ENCODE assay signal across 16 cellular contexts in genomic region chr9:101578378-101578777, GRCh38. TPM values are rescaled to one million over a fixed set of nuclear protein-coding genes. Genes with fewer than 3 reads are reported as not detected.
DNase-seq lines count a peak whose midpoint lies in the region; ATAC-seq and TF ChIP-seq lines count a peak whose summit lies in the region.
"Had no signal": no experiment of that assay in that cellular context is flagged by ENCODE, and none has a peak within 500 bp of the region (broad histone marks: within the 10 kb centered on the region; RNA-seq: fewer than 3 reads in every experiment).

No MANE protein-coding gene starts in this region.

- H3K27ac ChIP-seq in tibial artery: no peak overlapping the region
- no peak overlapping the region for H3K27ac ChIP-seq in SK-N-SH (ENCODE audit: low read depth in 2 of 2, low read length in 1 of 2)
- H3K27ac ChIP-seq: adrenal gland, upper lobe of left lung had no signal

- H3K4me1 ChIP-seq in tibial artery (no peaks in the 10 kb centered on the region), SK-N-SH (ENCODE audit: control insufficient read depth in 1 of 2, insufficient read depth in 2 of 2, low read depth in 1 of 2, low read length in 1 of 2) (peaks cover 2 to 5% of the 10 kb centered on the region in 2 experiments; a peak in 2 of 4 replicates)
- H3K4me1 ChIP-seq: adrenal gland, upper lobe of left lung had no signal

- CTCF ChIA-PET in activated naive CD4-positive, alpha-beta T cell treated with anti-CD3 and anti-CD28 coated beads for 36 hours (lab: Charles Lee): no interaction called here
- CTCF ChIA-PET in SK-N-SH (lab: Yijun Ruan, JAX): interaction anchor here (0.7 kb wide), 1 partner anchor 11 kb away, joined by 3 read pairs; no protein-coding TSS in a partner anchor

- WGBS in SK-N-SH (ENCODE audit: low lambda C conversion rate): 75% methylated on average over 3 of the region's 3 CpGs

- H3K4me3 Mint-ChIP-seq in CD14-positive monocyte: no peak overlapping the region
- no peak overlapping the region for H3K4me3 Mint-ChIP-seq in activated naive CD4-positive, alpha-beta T cell treated with anti-CD3 and anti-CD28 coated beads for 36 hours

- no peak overlapping the region for H3K9ac ChIP-seq in SK-N-SH

- ATAC-seq in GM19463 (IDR thresholded peaks at IDR 0.05; ENCODE audit: unreplicated experiment) (peak; percentile 70), HG03095 (IDR thresholded peaks at IDR 0.05; ENCODE audit: unreplicated experiment) (peak; percentile 74)
- ATAC-seq: SK-N-SH treated with all-trans-retinoic acid at 6 μM for 48 hours had no signal

- H3K4me1 Mint-ChIP-seq in CD14-positive monocyte: peaks cover 40% of the 10 kb centered on the region
- H3K4me1 Mint-ChIP-seq in activated naive CD4-positive, alpha-beta T cell treated with anti-CD3 and anti-CD28 coated beads for 36 hours (ENCODE audit: low read depth): peaks cover 16% of the 10 kb centered on the region

- no peaks in the 10 kb centered on the region for H3K27me3 ChIP-seq in tibial artery
- H3K27me3 ChIP-seq in SK-N-SH (ENCODE audit: insufficient read depth): no peaks in the 10 kb centered on the region
- H3K27me3 ChIP-seq: adrenal gland, upper lobe of left lung had no signal

- intact Hi-C loops in CD14-positive monocyte (cut with micrococcal nuclease): no loop called here
- intact Hi-C loops in tibial artery (cut with DNase I; ENCODE audit: low total_unique reads): no loop called here
- intact Hi-C loops in activated naive CD4-positive, alpha-beta T cell treated with anti-CD3 and anti-CD28 coated beads for 36 hours (cut with micrococcal nuclease): no loop called here

- no peak for TF ChIP-seq RAD21 in SK-N-SH (IDR thresholded peaks at IDR 0.05; ENCODE audit: low read length)

- H3K4me2 ChIP-seq in SK-N-SH: no peak overlapping the region

- H3K9me3 Mint-ChIP-seq in CD14-positive monocyte: no peaks in the 10 kb centered on the region
- H3K9me3 Mint-ChIP-seq in activated naive CD4-positive, alpha-beta T cell treated with anti-CD3 and anti-CD28 coated beads for 36 hours: no peaks in the 10 kb centered on the region

- peaks cover 11% of the 10 kb centered on the region for H3F3A ChIP-seq in SK-N-SH (replicated peaks; ENCODE audit: insufficient read depth)

- TF ChIP-seq CTCF in CD14-positive monocyte (IDR thresholded peaks at IDR 0.05): no peak
- TF ChIP-seq CTCF in tibial artery (IDR thresholded peaks at IDR 0.05): no peak
- no peak for TF ChIP-seq CTCF in SK-N-SH (IDR thresholded peaks at IDR 0.05)

- H3K79me2 ChIP-seq in SK-N-SH (ENCODE audit: insufficient read depth): no peaks in the 10 kb centered on the region

- H2AFZ ChIP-seq in SK-N-SH (ENCODE audit: low read depth): no peak overlapping the region

- H4K20me1 ChIP-seq in SK-N-SH (ENCODE audit: insufficient read depth): no peaks in the 10 kb centered on the region

- peak overlapping the region; percentile 80 to 95 (median 89) for H3K27ac Mint-ChIP-seq in CD14-positive monocyte
- no peak overlapping the region for H3K27ac Mint-ChIP-seq in activated naive CD4-positive, alpha-beta T cell treated with anti-CD3 and anti-CD28 coated beads for 36 hours

- no peaks in the 10 kb centered on the region for H3K27me3 Mint-ChIP-seq in CD14-positive monocyte (ENCODE audit: low read depth in 3 of 3)
- H3K27me3 Mint-ChIP-seq in activated naive CD4-positive, alpha-beta T cell treated with anti-CD3 and anti-CD28 coated beads for 36 hours (ENCODE audit: low read depth): no peaks in the 10 kb centered on the region

- POLR2A ChIA-PET in SK-N-SH (lab: Yijun Ruan, JAX): no interaction called here

- H3K9me3 ChIP-seq in tibial artery (no peaks in the 10 kb centered on the region), SK-N-SH (no peaks in the 10 kb centered on the region)
- H3K9me3 ChIP-seq: adrenal gland, upper lobe of left lung had no signal

- TF ChIP-seq EP300 in SK-N-SH (IDR thresholded peaks at IDR 0.05; ENCODE audit: borderline replicate concordance in 1 of 2, low read depth in 1 of 2, low read length in 1 of 2): no peak

- DNase-seq in CD14-positive monocyte (ENCODE audit: low spot score) (peak; percentile 46), OCI-M1 (lab: John Stamatoyannopoulos, UW) (peak; percentile 35), T-helper 1 cell (no peak), tibial artery (no peak), SK-N-SH (no peak)
- no peak for DNase-seq in activated naive CD4-positive, alpha-beta T cell treated with anti-CD3 and anti-CD28 coated beads for 36 hours
- DNase-seq: effector CD4-positive, alpha-beta T cell; EL; upper lobe of left lung had no signal

- peaks cover 6 to 12% of the 10 kb centered on the region in 2 donors for H3K36me3 Mint-ChIP-seq in CD14-positive monocyte
- H3K36me3 Mint-ChIP-seq in activated naive CD4-positive, alpha-beta T cell treated with anti-CD3 and anti-CD28 coated beads for 36 hours (ENCODE audit: low read depth): no peaks in the 10 kb centered on the region

- H3K36me3 ChIP-seq in tibial artery (no peaks in the 10 kb centered on the region), SK-N-SH (replicated peaks in 1 of 2; ENCODE audit: control insufficient read depth in 1 of 2, insufficient read depth in 2 of 2, low read length in 1 of 2) (peaks cover 0 to 4% of the 10 kb centered on the region in 2 experiments)
- H3K36me3 ChIP-seq: adrenal gland, upper lobe of left lung had no signal

- H3K4me3 ChIP-seq in tibial artery (no peak overlapping the region), SK-N-SH (ENCODE audit: low read depth in 2 of 2, low read length in 1 of 2) (no peak overlapping the region)
- H3K4me3 ChIP-seq: adrenal gland, upper lobe of left lung had no signal

- H3K9me2 ChIP-seq in SK-N-SH: no peaks in the 10 kb centered on the region

TF ChIP-seq in SK-N-SH, 30 proteins besides CTCF, POLR2A, EP300 and RAD21:
- no peak for TF ChIP-seq JUND (IDR thresholded peaks at IDR 0.05)
- TF ChIP-seq SIN3A (IDR thresholded peaks at IDR 0.05; ENCODE audit: borderline replicate concordance, low read depth, low read length): no peak

RNA-seq across cellular contexts. Expression of gene PPP3R2, which starts 16.4 kb away (rescaled TPM):
- polyA plus RNA-seq in CD14-positive monocyte: under 1 TPM in 1 of 2 donors, not detected in 1; 0.11 TPM
- total RNA-seq in activated naive CD4-positive, alpha-beta T cell treated with anti-CD3 and anti-CD28 coated beads for 36 hours: not detected
- polyA plus RNA-seq in SK-N-SH (2012; rRNA removed): not detected in 2 replicates
- polyA plus RNA-seq in SK-N-SH (2012; cell fraction: cytosol; rRNA removed): not detected in 2 replicates
- polyA plus RNA-seq in SK-N-SH (2012; cell fraction: nucleus; rRNA removed): not detected in 2 replicates
- total RNA-seq: adrenal gland, mesenteric fat pad, renal cortical epithelial cell, upper lobe of left lung had no signal
- polyA plus RNA-seq: adrenal gland, AG04450 had no signal

RNA-seq across cellular contexts. Expression of gene RNF20, which starts 44.7 kb away (rescaled TPM):
- polyA plus RNA-seq in CD14-positive monocyte (10 to 100 TPM; 22.3 to 35.2 TPM), SK-N-SH (2012; rRNA removed) (16.0 and 21.6 TPM in 2 replicates)
- total RNA-seq in activated naive CD4-positive, alpha-beta T cell treated with anti-CD3 and anti-CD28 coated beads for 36 hours: 10 to 100 TPM; 42.0 to 45.9 TPM
- polyA plus RNA-seq in SK-N-SH (2012; cell fraction: cytosol; rRNA removed): 21.7 and 24.1 TPM in 2 replicates
- 10.3 and 20.5 TPM in 2 replicates for polyA plus RNA-seq in SK-N-SH (2012; cell fraction: nucleus; rRNA removed)

Comparison
In these comparisons a context has a peak if more than half of its experiments do, and no peak if none do; other contexts are left out.
1. DNase-seq: peak in CD14-positive monocyte (single experiment) and OCI-M1 (single experiment); none in T-helper 1 cell (0 of 5), tibial artery (0 of 2), activated naive CD4-positive, alpha-beta T cell treated with anti-CD3 and anti-CD28 coated beads for 36 hours (single experiment) and SK-N-SH (single experiment).